8 cellular contexts compared by ENCODE assay signal in the genomic region with DNA sequence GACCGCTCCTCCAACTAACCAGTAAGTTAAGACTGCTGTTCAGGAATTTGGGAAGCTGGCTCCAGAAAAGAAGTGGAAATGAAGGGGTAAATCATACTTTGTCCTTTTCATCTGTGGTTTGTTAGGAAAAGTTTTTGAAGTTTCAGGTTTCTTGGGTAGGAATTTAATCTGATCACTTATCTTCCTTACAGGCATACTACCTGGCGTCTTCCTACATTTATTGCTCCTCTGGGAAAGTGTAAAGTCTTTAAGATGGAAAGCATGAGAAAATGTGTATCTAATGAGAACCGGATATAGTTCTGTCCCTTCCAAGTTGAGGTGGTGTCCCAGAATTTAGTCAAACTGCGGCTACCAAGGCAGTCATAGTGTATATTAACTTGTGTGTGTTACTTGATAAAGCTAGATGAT. TPM values are rescaled to one million over a fixed set of nuclear protein-coding genes. Genes with fewer than 3 reads are reported as not detected.
DNase-seq lines count a peak whose midpoint lies in the region; ATAC-seq and TF ChIP-seq lines count a peak whose summit lies in the region.

No MANE protein-coding gene starts in this region.

- H3K4me3 ChIP-seq in HEK293 (ENCODE audit: low read depth, low read length): peak overlapping the region; percentile 84
- H3K4me3 ChIP-seq in iPS DF 6.9 (ENCODE audit: low read length): peak overlapping the region; percentile 98; the same call in 1 of the 2 replicates
- H3K4me3 ChIP-seq in spleen: peak overlapping the region; percentile 86 to 99 (median 96)

- no CpG with 5 or more reads among the region's 4 CpGs for WGBS in iPS DF 6.9 (ENCODE audit: insufficient coverage, insufficient read length)
- 12 to 17% (median 15%) methylated on average over 4 of the region's 4 CpGs for WGBS in spleen, 5 donors

- H3K9me3 ChIP-seq in HEK293 (ENCODE audit: control insufficient read depth, insufficient read depth, low read depth, low read length): no peaks in the 10 kb centered on the region
- no peaks in the 10 kb centered on the region for H3K9me3 ChIP-seq in iPS DF 6.9 (ENCODE audit: control insufficient read depth, insufficient read depth, low read length)
- no peaks in the 10 kb centered on the region for H3K9me3 ChIP-seq in spleen

- H3K36me3 ChIP-seq in HEK293 (ENCODE audit: control insufficient read depth in 2 of 2, insufficient read depth in 1 of 2, low read length in 2 of 2) (peaks cover 0 to 4% of the 10 kb centered on the region in 2 experiments; a peak in 1 of 3 replicates), iPS DF 6.9 (ENCODE audit: control insufficient read depth, insufficient read depth, low read length) (no peaks in the 10 kb centered on the region), spleen (peaks cover 0 to 21% (median 0%) of the 10 kb centered on the region in 6 donors)

- peak overlapping the region; percentile 100 for H3K4me3 Mint-ChIP-seq in activated CD8-positive, alpha-beta T cell treated with anti-CD3 and anti-CD28 coated beads for 36 hours

- H3K27ac Mint-ChIP-seq in activated CD8-positive, alpha-beta T cell treated with anti-CD3 and anti-CD28 coated beads for 36 hours: peak overlapping the region; percentile 99

- H3K9me3 Mint-ChIP-seq in activated CD8-positive, alpha-beta T cell treated with anti-CD3 and anti-CD28 coated beads for 36 hours: no peaks in the 10 kb centered on the region

- H3K4me1 Mint-ChIP-seq in activated CD8-positive, alpha-beta T cell treated with anti-CD3 and anti-CD28 coated beads for 36 hours (ENCODE audit: low read depth): peaks cover 23% of the 10 kb centered on the region

- H3K27me3 ChIP-seq in iPS DF 6.9 (ENCODE audit: control insufficient read depth, insufficient read depth, low read length) (no peaks in the 10 kb centered on the region), spleen (replicated peaks in 1 of 7) (no peaks in the 10 kb centered on the region)

- intact Hi-C loops in activated CD8-positive, alpha-beta T cell treated with anti-CD3 and anti-CD28 coated beads for 36 hours (cut with micrococcal nuclease): loop anchor here (5.0 to 10.0 kb wide), 3 partner anchors 126 to 147 kb away; partner anchors contain the start of gene CCNH
- intact Hi-C loops in spleen (cut with DNase I; ENCODE audit: low total_unique reads): no loop called here

- peak overlapping the region; percentile 95 for H3K27ac ChIP-seq in HEK293 (ENCODE audit: extremely low read depth, low read depth, low read length)
- H3K27ac ChIP-seq in iPS DF 6.9 (ENCODE audit: low read length): no peak overlapping the region
- H3K27ac ChIP-seq in spleen: peak overlapping the region; percentile 86 to 97 (median 92)

- H3K4me1 ChIP-seq in HEK293 (ENCODE audit: control insufficient read depth, insufficient read depth, low read length): peaks cover 5% of the 10 kb centered on the region; the same call in 1 of the 2 replicates
- no peaks in the 10 kb centered on the region for H3K4me1 ChIP-seq in iPS DF 6.9 (ENCODE audit: control insufficient read depth, insufficient read depth, low read length)
- H3K4me1 ChIP-seq in spleen: peaks cover 23 to 65% (median 53%) of the 10 kb centered on the region in 6 donors

- TF ChIP-seq POLR2A in spleen (IDR thresholded peaks at IDR 0.05): no peak

- POLR2A ChIA-PET in HEK293 (lab: Yijun Ruan, JAX): interaction anchor here (0.6 to 1.7 kb wide), 6 partner anchors 8 to 108 kb away, joined by 3 to 9 read pairs (median 4); no protein-coding TSS in a partner anchor
- POLR2A ChIA-PET in activated CD8-positive, alpha-beta T cell treated with anti-CD3 and anti-CD28 coated beads for 36 hours (lab: Charles Lee): interaction anchor here (1.0 to 1.9 kb wide), 4 partner anchors 27 to 194 kb away, joined by 3 to 8 read pairs (median 3); no protein-coding TSS in a partner anchor

- CTCF ChIA-PET in HEK293 (lab: Yijun Ruan, JAX): interaction anchor here (0.6 to 1.3 kb wide), 2 partner anchors 12 to 1203 kb away, joined by 3 to 5 read pairs; no protein-coding TSS in a partner anchor
- CTCF ChIA-PET in activated CD8-positive, alpha-beta T cell treated with anti-CD3 and anti-CD28 coated beads for 36 hours (lab: Charles Lee): interaction anchor here (1.0 to 1.4 kb wide), 4 partner anchors 22 to 152 kb away, joined by 3 read pairs; no protein-coding TSS in a partner anchor

- TF ChIP-seq CTCF in HEK293 (tag by site-specific recombination; IDR thresholded peaks at IDR 0.05): no peak
- no peak for TF ChIP-seq CTCF in activated CD8-positive, alpha-beta T cell treated with anti-CD3 and anti-CD28 coated beads for 36 hours (IDR thresholded peaks at IDR 0.05)
- TF ChIP-seq CTCF in spleen (IDR thresholded peaks at IDR 0.05 in 8 of 11, conservative IDR thresholded peaks at IDR 0.05 in 3 of 11): no peak

- H3K27me3 Mint-ChIP-seq in activated CD8-positive, alpha-beta T cell treated with anti-CD3 and anti-CD28 coated beads for 36 hours: no peaks in the 10 kb centered on the region

- no peak for ATAC-seq in activated CD8-positive, alpha-beta T cell treated with anti-CD3 and anti-CD28 coated beads for 36 hours

- no peak for DNase-seq in activated CD8-positive, alpha-beta T cell treated with anti-CD3 and anti-CD28 coated beads for 36 hours
- DNase-seq in iPS DF 6.9 (ENCODE audit: low read depth, low spot score): no peak
- DNase-seq in spleen: no peak
- no peak for DNase-seq in NCI-H2081 treated with DMSO at 0.1 percent for 48 hours (lab: John Stamatoyannopoulos, UW)
- no peak for DNase-seq in NCI-H82 (lab: John Stamatoyannopoulos, UW)
- no peak for DNase-seq in SIG-M5 treated with dmso at 0.1 percent for 504 hours (lab: John Stamatoyannopoulos, UW; ENCODE audit: unreplicated experiment)
- DNase-seq in RPMI8226: no peak

- H3K36me3 Mint-ChIP-seq in activated CD8-positive, alpha-beta T cell treated with anti-CD3 and anti-CD28 coated beads for 36 hours (ENCODE audit: low read depth): peaks cover 12% of the 10 kb centered on the region

TF ChIP-seq in HEK293, 187 proteins besides CTCF, POLR2A, EP300 and RAD21:
- 0 out of 2 replicates have a peak, but pooled peaks have one; percentile 31 for TF ChIP-seq ZNF580 (tag by site-specific recombination; IDR thresholded peaks at IDR 0.05)
- peak; percentile 16; the same call in 1 of the 2 replicates for TF ChIP-seq FEZF1 (tag by site-specific recombination; IDR thresholded peaks at IDR 0.05)
- no peak for TF ChIP-seq ZNF214 (tag by site-specific recombination; IDR thresholded peaks at IDR 0.05; ENCODE audit: borderline replicate concordance)
- peak; percentile 64; the same call in 1 of the 2 replicates for TF ChIP-seq ZNF600 (tag by site-specific recombination; IDR thresholded peaks at IDR 0.05)
- 0 out of 2 replicates have a peak, but pooled peaks have one; percentile 26 for TF ChIP-seq IKZF3 (tag by site-specific recombination; IDR thresholded peaks at IDR 0.05)
- TF ChIP-seq PRDM1 (tag by site-specific recombination; IDR thresholded peaks at IDR 0.05): peak; percentile 56
- peak; percentile 74; the same call in 1 of the 2 replicates for TF ChIP-seq PRDM6 (tag by site-specific recombination; IDR thresholded peaks at IDR 0.05)
- TF ChIP-seq ZNF335 (tag by site-specific recombination; conservative IDR thresholded peaks at IDR 0.05): peak; percentile 54
- no peak for TF ChIP-seq TCF7L2 (IDR thresholded peaks at IDR 0.05; ENCODE audit: borderline replicate concordance, low read depth, low read length)
- TF ChIP-seq ZNF843 (tag by site-specific recombination; IDR thresholded peaks at IDR 0.05): 0 out of 2 replicates have a peak, but pooled peaks have one; percentile 11
- TF ChIP-seq ZNF596 (tag by site-specific recombination; IDR thresholded peaks at IDR 0.05): no peak
- peak; percentile 23; the same call in 1 of the 2 replicates for TF ChIP-seq ZXDB (tag by site-specific recombination; IDR thresholded peaks at IDR 0.05)
- TF ChIP-seq ZNF629 (tag by site-specific recombination; IDR thresholded peaks at IDR 0.05): peak; percentile 32; the same call in 1 of the 2 replicates
- TF ChIP-seq KLF9 (tag by site-specific recombination; IDR thresholded peaks at IDR 0.05; ENCODE audit: low read depth): no peak
- TF ChIP-seq ZNF791 (tag by site-specific recombination; IDR thresholded peaks at IDR 0.05): no peak
- TF ChIP-seq ZNF658 (tag by site-specific recombination; IDR thresholded peaks at IDR 0.05): no peak
- 0 out of 2 replicates have a peak, but pooled peaks have one; percentile 42 for TF ChIP-seq ZNF366 (tag by site-specific recombination; conservative IDR thresholded peaks at IDR 0.05)

RNA-seq across cellular contexts. Expression of gene RASA1, which starts 1.3 kb away (rescaled TPM):
- total RNA-seq in activated CD8-positive, alpha-beta T cell treated with anti-CD3 and anti-CD28 coated beads for 36 hours: 10 to 100 TPM; 17.6 to 19.3 TPM
- total RNA-seq in spleen: 10 to 100 TPM; 24.1 to 54.0 (median 46.2) TPM
- 10 to 100 TPM; 13.4 to 13.7 (median 13.7) TPM for polyA plus RNA-seq in spleen
